Comparison of ENCODE assay signal across 7 cellular contexts in genomic region chr1:11543796-11544195, GRCh38.
"Had no signal": no experiment of that assay in that cellular context is flagged by ENCODE, and none has a peak within 500 bp of the region (broad histone marks: within the 10 kb centered on the region; RNA-seq: fewer than 3 reads in every experiment).

No MANE protein-coding gene starts in this region.

- DNase-seq: IMR-90, KBM-7, KG1 had no signal

- ATAC-seq: HepG2, K562 had no signal

- H3K4me3 ChIP-seq: K562 had no signal

- FAIRE-seq: HepG2, HTR-8/SVneo, K562 had no signal

- H3K27ac ChIP-seq: HL-60 had no signal
